Comparison of ENCODE assay signal across 1 cellular context in the genomic region with DNA sequence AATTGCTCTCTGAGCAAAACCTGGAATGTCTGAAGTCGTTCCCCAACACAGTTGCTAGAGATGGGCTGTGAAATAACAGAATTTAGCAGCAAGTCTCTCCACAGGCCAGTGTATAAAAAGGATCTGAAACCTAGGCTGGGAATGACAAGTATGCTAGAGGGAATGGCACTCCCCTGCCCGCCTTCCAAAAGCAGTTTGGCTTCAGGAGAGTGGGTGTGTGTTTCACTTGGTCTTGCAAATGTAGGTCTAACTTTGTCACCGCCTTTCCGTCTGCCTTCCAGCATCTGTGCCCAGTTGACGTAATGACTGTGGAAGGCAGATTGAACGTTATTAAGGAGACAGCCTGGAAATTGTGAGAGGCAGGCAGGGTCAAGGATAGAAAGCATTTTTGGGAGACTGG.
TF ChIP-seq lines count a peak whose summit lies in the region.

No MANE protein-coding gene starts in this region.

TF ChIP-seq in GM23338, 12 proteins besides CTCF, POLR2A, EP300 and RAD21 (continued from another document):
- TF ChIP-seq ZNF462 (CRISPR knock-in tag; IDR thresholded peaks at IDR 0.05), result no peak
- TF ChIP-seq, protein P1, sequence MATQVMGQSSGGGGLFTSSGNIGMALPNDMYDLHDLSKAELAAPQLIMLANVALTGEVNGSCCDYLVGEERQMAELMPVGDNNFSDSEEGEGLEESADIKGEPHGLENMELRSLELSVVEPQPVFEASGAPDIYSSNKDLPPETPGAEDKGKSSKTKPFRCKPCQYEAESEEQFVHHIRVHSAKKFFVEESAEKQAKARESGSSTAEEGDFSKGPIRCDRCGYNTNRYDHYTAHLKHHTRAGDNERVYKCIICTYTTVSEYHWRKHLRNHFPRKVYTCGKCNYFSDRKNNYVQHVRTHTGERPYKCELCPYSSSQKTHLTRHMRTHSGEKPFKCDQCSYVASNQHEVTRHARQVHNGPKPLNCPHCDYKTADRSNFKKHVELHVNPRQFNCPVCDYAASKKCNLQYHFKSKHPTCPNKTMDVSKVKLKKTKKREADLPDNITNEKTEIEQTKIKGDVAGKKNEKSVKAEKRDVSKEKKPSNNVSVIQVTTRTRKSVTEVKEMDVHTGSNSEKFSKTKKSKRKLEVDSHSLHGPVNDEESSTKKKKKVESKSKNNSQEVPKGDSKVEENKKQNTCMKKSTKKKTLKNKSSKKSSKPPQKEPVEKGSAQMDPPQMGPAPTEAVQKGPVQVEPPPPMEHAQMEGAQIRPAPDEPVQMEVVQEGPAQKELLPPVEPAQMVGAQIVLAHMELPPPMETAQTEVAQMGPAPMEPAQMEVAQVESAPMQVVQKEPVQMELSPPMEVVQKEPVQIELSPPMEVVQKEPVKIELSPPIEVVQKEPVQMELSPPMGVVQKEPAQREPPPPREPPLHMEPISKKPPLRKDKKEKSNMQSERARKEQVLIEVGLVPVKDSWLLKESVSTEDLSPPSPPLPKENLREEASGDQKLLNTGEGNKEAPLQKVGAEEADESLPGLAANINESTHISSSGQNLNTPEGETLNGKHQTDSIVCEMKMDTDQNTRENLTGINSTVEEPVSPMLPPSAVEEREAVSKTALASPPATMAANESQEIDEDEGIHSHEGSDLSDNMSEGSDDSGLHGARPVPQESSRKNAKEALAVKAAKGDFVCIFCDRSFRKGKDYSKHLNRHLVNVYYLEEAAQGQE (IDR thresholded peaks at IDR 0.05; ENCODE audit: unreplicated experiment), result no peak
- TF ChIP-seq NANOG (IDR thresholded peaks at IDR 0.05; ENCODE audit: borderline replicate concordance), result no peak
- TF ChIP-seq EZH2 (IDR thresholded peaks at IDR 0.05; ENCODE audit: low read depth, unreplicated experiment), result no peak
- no peak for TF ChIP-seq ETS1 (IDR thresholded peaks at IDR 0.05)
- no peak for TF ChIP-seq CREB1 (CRISPR knock-in tag; IDR thresholded peaks at IDR 0.05; ENCODE audit: low read depth)
- no peak for TF ChIP-seq POLR2AphosphoS5 (IDR thresholded peaks at IDR 0.05; ENCODE audit: low read depth)
- no peak for TF ChIP-seq EZH2phosphoT487 (IDR thresholded peaks at IDR 0.05; ENCODE audit: unreplicated experiment)
- TF ChIP-seq STAT1 (IDR thresholded peaks at IDR 0.05; ENCODE audit: unreplicated experiment), result no peak
